In the genomic region with DNA sequence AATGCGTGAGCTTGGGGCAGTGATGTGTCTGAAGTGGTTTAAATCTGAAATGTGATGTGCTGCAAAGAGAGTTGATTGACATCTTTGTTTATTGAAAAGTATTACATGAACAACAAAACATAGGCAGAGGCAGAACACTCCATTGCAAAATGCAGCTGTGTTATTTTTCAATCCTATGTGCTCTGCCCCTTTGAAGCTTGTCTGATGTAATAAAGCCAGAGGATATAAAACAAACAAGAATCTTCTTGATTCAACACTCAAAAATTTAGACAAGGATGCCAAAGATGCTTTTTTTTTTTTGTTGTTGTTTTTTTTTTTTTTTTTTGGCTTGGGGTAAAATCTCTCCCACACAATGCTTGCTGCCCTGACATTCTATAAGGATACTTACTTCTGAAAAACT, we compare ENCODE assay signal across 26 cellular contexts.
DNase-seq lines count a peak whose midpoint lies in the region; ATAC-seq and TF ChIP-seq lines count a peak whose summit lies in the region.
"Had no signal": no experiment of that assay in that cellular context is flagged by ENCODE, and none has a peak within 500 bp of the region (broad histone marks: within the 10 kb centered on the region; RNA-seq: fewer than 3 reads in every experiment).

No MANE protein-coding gene starts in this region.

- DNase-seq in AG10803 (ENCODE audit: low read depth) (peak; percentile 83), MG63 (peak; percentile 3), cardiac fibroblast (ENCODE audit: low read depth in 2 of 2) (peak; percentile 0 to 62), kidney epithelial cell (ENCODE audit: low read depth) (peak; percentile 12), mesothelial cell of epicardium (ENCODE audit: low spot score in 2 of 2, unreplicated experiment in 2 of 2) (no peak)
- DNase-seq in activated CD4-positive, alpha-beta T cell treated with anti-CD3 and anti-CD28 coated beads for 36 hours = no peak
- no peak for DNase-seq in stimulated activated CD4-positive, alpha-beta T cell treated with anti-CD3 and anti-CD28 coated beads, Interleukin-4, amount 100 ng/mL, for 4 hours
- no peak for DNase-seq in activated CD8-positive, alpha-beta memory T cell treated with anti-CD3 and anti-CD28 coated beads, Interleukin-2, amount 50 U/mL, for 48 hours
- DNase-seq: ACHN; activated CD4-positive, alpha-beta T cell treated with anti-CD3 and anti-CD28 coated beads, Interleukin-2, amount 10 ng/mL, durations not matched to agents 7 days and 5 days; activated CD8-positive, alpha-beta memory T cell treated with anti-CD3 and anti-CD28 coated beads, Interleukin-2, amount 50 U/mL, for 4 hours; activated gamma-delta T cell; amniotic stem cell; CD8-positive, alpha-beta T cell; DMS53; endodermal cell; foreskin melanocyte; mesenchymal stem cell; naive thymus-derived CD8-positive, alpha-beta T cell; NCI-H1092; NCI-H2081; NCI-H510A treated with DMSO at 0.1 percent for 48 hours; T-cell; uterus had no signal

- H3K36me3 Mint-ChIP-seq in activated CD4-positive, alpha-beta T cell treated with anti-CD3 and anti-CD28 coated beads for 36 hours (ENCODE audit: low read depth) = no peaks in the 10 kb centered on the region
- no peaks in the 10 kb centered on the region for H3K36me3 Mint-ChIP-seq in mesothelial cell of epicardium
- H3K36me3 Mint-ChIP-seq: CD8-positive, alpha-beta T cell; naive thymus-derived CD8-positive, alpha-beta T cell; T-cell had no signal

- no peak overlapping the region for H3K27ac Mint-ChIP-seq in activated CD4-positive, alpha-beta T cell treated with anti-CD3 and anti-CD28 coated beads for 36 hours
- H3K27ac Mint-ChIP-seq in mesothelial cell of epicardium = no peak overlapping the region
- H3K27ac Mint-ChIP-seq: activated CD4-positive, alpha-beta T cell treated with anti-CD3 and anti-CD28 coated beads, Interleukin-2, amount 10 ng/mL, durations not matched to agents 7 days and 5 days; CD8-positive, alpha-beta T cell; endodermal cell; naive thymus-derived CD8-positive, alpha-beta T cell; T-cell had no signal

- H3K9me3 Mint-ChIP-seq in activated CD4-positive, alpha-beta T cell treated with anti-CD3 and anti-CD28 coated beads for 36 hours (ENCODE audit: low read depth) = no peaks in the 10 kb centered on the region
- H3K9me3 Mint-ChIP-seq in mesothelial cell of epicardium = peaks cover 13% of the 10 kb centered on the region
- H3K9me3 Mint-ChIP-seq: activated CD4-positive, alpha-beta T cell treated with anti-CD3 and anti-CD28 coated beads, Interleukin-2, amount 10 ng/mL, durations not matched to agents 7 days and 5 days had no signal

- H3K27me3 ChIP-seq in MG63 (no peaks in the 10 kb centered on the region), kidney epithelial cell (ENCODE audit: control insufficient read depth, insufficient read depth, low read length) (no peaks in the 10 kb centered on the region)
- H3K27me3 ChIP-seq: uterus had no signal

- POLR2A ChIA-PET in activated CD4-positive, alpha-beta T cell treated with anti-CD3 and anti-CD28 coated beads for 36 hours (lab: Charles Lee) = no interaction called here

- H3K4me3 ChIP-seq in AG10803 (ENCODE audit: low read length) (no peak overlapping the region), MG63 (no peak overlapping the region), cardiac fibroblast (replicated peaks in 1 of 2; ENCODE audit: low read depth in 2 of 2, low read length in 2 of 2) (no peak overlapping the region), kidney epithelial cell (ENCODE audit: low read depth, low read length) (no peak overlapping the region)
- H3K4me3 ChIP-seq: smooth muscle cell, uterus had no signal

- no peak for TF ChIP-seq CTCF in AG10803 (conservative IDR thresholded peaks at IDR 0.05; ENCODE audit: low read length)
- no peak for TF ChIP-seq CTCF in cardiac fibroblast (IDR thresholded peaks at IDR 0.05; ENCODE audit: low read depth, low read length)
- no peak for TF ChIP-seq CTCF in kidney epithelial cell (IDR thresholded peaks at IDR 0.05; ENCODE audit: insufficient read depth, low read length, poor library complexity, severe bottlenecking)
- no peak for TF ChIP-seq CTCF in mesothelial cell of epicardium (IDR thresholded peaks at IDR 0.05; ENCODE audit: unreplicated experiment)

- no peaks in the 10 kb centered on the region for H3K36me3 ChIP-seq in MG63
- no peaks in the 10 kb centered on the region for H3K36me3 ChIP-seq in kidney epithelial cell (ENCODE audit: control insufficient read depth, insufficient read depth, low read length)
- H3K36me3 ChIP-seq: uterus had no signal

- H3K27me3 Mint-ChIP-seq in activated CD4-positive, alpha-beta T cell treated with anti-CD3 and anti-CD28 coated beads for 36 hours = no peaks in the 10 kb centered on the region
- no peaks in the 10 kb centered on the region for H3K27me3 Mint-ChIP-seq in mesothelial cell of epicardium (ENCODE audit: low read depth)
- H3K27me3 Mint-ChIP-seq: activated CD4-positive, alpha-beta T cell treated with anti-CD3 and anti-CD28 coated beads, Interleukin-2, amount 10 ng/mL, durations not matched to agents 7 days and 5 days; naive thymus-derived CD8-positive, alpha-beta T cell; T-cell had no signal

- H3K9me3 ChIP-seq in MG63 = no peaks in the 10 kb centered on the region
- H3K9me3 ChIP-seq: uterus had no signal

- H3K4me3 Mint-ChIP-seq in activated CD4-positive, alpha-beta T cell treated with anti-CD3 and anti-CD28 coated beads for 36 hours = no peak overlapping the region
- H3K4me3 Mint-ChIP-seq in mesothelial cell of epicardium = no peak overlapping the region
- H3K4me3 Mint-ChIP-seq: activated CD4-positive, alpha-beta T cell treated with anti-CD3 and anti-CD28 coated beads, Interleukin-2, amount 10 ng/mL, durations not matched to agents 7 days and 5 days; CD8-positive, alpha-beta T cell; endodermal cell; naive thymus-derived CD8-positive, alpha-beta T cell; T-cell had no signal

- intact Hi-C loops in activated CD4-positive, alpha-beta T cell treated with anti-CD3 and anti-CD28 coated beads for 36 hours (cut with DNase I, micrococcal nuclease) = no loop called here

- CTCF ChIA-PET in activated CD4-positive, alpha-beta T cell treated with anti-CD3 and anti-CD28 coated beads for 36 hours (lab: Charles Lee) = no interaction called here

- no peaks in the 10 kb centered on the region for H3K4me1 Mint-ChIP-seq in activated CD4-positive, alpha-beta T cell treated with anti-CD3 and anti-CD28 coated beads for 36 hours
- no peaks in the 10 kb centered on the region for H3K4me1 Mint-ChIP-seq in mesothelial cell of epicardium
- H3K4me1 Mint-ChIP-seq: activated CD4-positive, alpha-beta T cell treated with anti-CD3 and anti-CD28 coated beads, Interleukin-2, amount 10 ng/mL, durations not matched to agents 7 days and 5 days; naive thymus-derived CD8-positive, alpha-beta T cell; T-cell had no signal

- ATAC-seq in activated CD4-positive, alpha-beta T cell treated with anti-CD3 and anti-CD28 coated beads for 36 hours = no peak
- ATAC-seq: CD8-positive, alpha-beta T cell; naive thymus-derived CD8-positive, alpha-beta T cell; Right ventricle myocardium inferior; T-cell had no signal

Comparison
In these comparisons a context has a peak if more than half of its experiments do, and no peak if none do; other contexts are left out.
1. DNase-seq: peak in AG10803 (single experiment), MG63 (single experiment), cardiac fibroblast (2 of 2) and kidney epithelial cell (single experiment); none in activated CD4-positive, alpha-beta T cell treated with anti-CD3 and anti-CD28 coated beads for 36 hours (single experiment), stimulated activated CD4-positive, alpha-beta T cell treated with anti-CD3 and anti-CD28 coated beads, Interleukin-4, amount 100 ng/mL, for 4 hours (0 of 2), activated CD8-positive, alpha-beta memory T cell treated with anti-CD3 and anti-CD28 coated beads, Interleukin-2, amount 50 U/mL, for 48 hours (single experiment) and mesothelial cell of epicardium (0 of 2).